ENCODE assay signal across 17 cellular contexts in the genomic region with DNA sequence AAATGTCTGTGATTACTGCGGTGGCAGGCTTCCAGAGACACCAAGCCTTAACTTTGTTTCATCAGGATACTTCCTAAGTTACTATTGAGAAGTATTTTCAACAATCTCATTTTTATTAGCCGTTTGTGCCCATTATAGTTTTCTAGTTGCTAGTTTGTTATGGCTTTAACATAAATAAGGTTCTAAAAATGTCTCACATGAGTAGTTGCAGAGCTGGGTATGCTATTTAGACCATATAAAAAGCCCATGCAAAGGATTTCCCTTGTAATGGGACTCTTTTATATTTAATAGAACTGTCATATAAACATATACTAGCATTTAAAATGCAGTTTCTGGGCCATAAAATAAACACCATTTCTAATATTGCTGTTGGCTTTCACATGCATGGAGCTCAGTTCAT.
A peak's percentile ranks its signal among the peaks of the same experiment; 100 is the strongest.
DNase-seq lines count a peak whose midpoint lies in the region; ATAC-seq, FAIRE-seq and TF ChIP-seq lines count a peak whose summit lies in the region.
"Had no signal": no experiment of that assay in that cellular context is flagged by ENCODE, and none has a peak within 500 bp of the region (broad histone marks: within the 10 kb centered on the region; RNA-seq: fewer than 3 reads in every experiment).

No MANE protein-coding gene starts in this region.

- peak overlapping the region; percentile 63 for H3K4me2 ChIP-seq in GM23338

- H3K4me1 Mint-ChIP-seq in GM23338 (peaks cover 41% of the 10 kb centered on the region), MCF 10A (ENCODE audit: insufficient read depth, unreplicated experiment) (no peaks in the 10 kb centered on the region)

- peak; percentile 99 for FAIRE-seq in endometrium (lab: Jason Lieb, UNC)
- FAIRE-seq: A204.1, GM12878, H54 had no signal

- H3K36me3 ChIP-seq in GM23338 (ENCODE audit: insufficient read depth) (no peaks in the 10 kb centered on the region), iPS-20b (ENCODE audit: insufficient read depth, low read depth, low read length) (no peaks in the 10 kb centered on the region)
- H3K36me3 ChIP-seq: BE2C had no signal

- no peak overlapping the region; the same call in 2 of the 3 replicates for H3K4me3 Mint-ChIP-seq in GM23338
- H3K4me3 Mint-ChIP-seq in MCF 10A (ENCODE audit: unreplicated experiment), result no peak overlapping the region
- H3K4me3 Mint-ChIP-seq: CD4-positive, alpha-beta T cell had no signal

- ATAC-seq in GM23338 (no peak), HG03520 (IDR thresholded peaks at IDR 0.05; ENCODE audit: unreplicated experiment) (no peak)
- ATAC-seq: GM12878 had no signal

- peak overlapping the region; percentile 2; the same call in 1 of the 2 replicates for H3K9ac ChIP-seq in iPS-20b (ENCODE audit: low read depth, low read length)

- H2AFZ ChIP-seq in GM23338, result no peak overlapping the region

- no peaks in the 10 kb centered on the region for H3K9me3 ChIP-seq in iPS-20b (ENCODE audit: insufficient read depth, low read depth, low read length)
- H3K9me3 ChIP-seq: BE2C had no signal

- intact Hi-C loops in MCF 10A (cut with micrococcal nuclease), result no loop called here

- H3K27me3 Mint-ChIP-seq in GM23338 (ENCODE audit: insufficient read depth, low read depth, poor library complexity) (peaks cover 5% of the 10 kb centered on the region), MCF 10A (ENCODE audit: insufficient read depth, unreplicated experiment) (no peaks in the 10 kb centered on the region)
- H3K27me3 Mint-ChIP-seq: CD4-positive, alpha-beta T cell had no signal

- H3K79me2 ChIP-seq in GM23338 (replicated peaks; ENCODE audit: insufficient read depth), result peaks cover 3% of the 10 kb centered on the region; the same call in 1 of the 2 replicates

- DNase-seq in GM23338 (ENCODE audit: low spot score) (no peak), MCF 10A (ENCODE audit: unreplicated experiment) (no peak), caudate nucleus (lab: John Stamatoyannopoulos, UW) (no peak)
- DNase-seq: ACHN; BE2C; CD4-positive, alpha-beta T cell; DMS53; DND-41; EL had no signal

- peak overlapping the region; percentile 94 for H3K27ac ChIP-seq in GM23338 (ENCODE audit: low read depth)
- peak overlapping the region; percentile 73 for H3K27ac ChIP-seq in iPS-20b (ENCODE audit: low read length)
- no peak overlapping the region for H3K27ac ChIP-seq in caudate nucleus (ENCODE audit: low read depth, low read length)
- H3K27ac ChIP-seq: C4-2B, HL-60 had no signal

- no peaks in the 10 kb centered on the region for H4K20me1 ChIP-seq in GM23338 (replicated peaks; ENCODE audit: insufficient read depth)

- no peaks in the 10 kb centered on the region for H3K27me3 ChIP-seq in GM23338 (ENCODE audit: insufficient read depth)
- H3K27me3 ChIP-seq in iPS-20b (ENCODE audit: insufficient read depth, low read length), result no peaks in the 10 kb centered on the region

- POLR2A ChIA-PET in MCF 10A (lab: Yijun Ruan, JAX), result no interaction called here

- H3K36me3 Mint-ChIP-seq in GM23338 (ENCODE audit: low read depth) (no peaks in the 10 kb centered on the region), MCF 10A (ENCODE audit: insufficient read depth, unreplicated experiment) (no peaks in the 10 kb centered on the region)

- H3K9me3 Mint-ChIP-seq in GM23338 (no peaks in the 10 kb centered on the region; the same call in 2 of the 3 replicates), MCF 10A (ENCODE audit: unreplicated experiment) (no peaks in the 10 kb centered on the region)
- H3K9me3 Mint-ChIP-seq: CD4-positive, alpha-beta T cell had no signal

- CTCF ChIA-PET in MCF 10A (lab: Yijun Ruan, JAX), result interaction anchor here (0.8 kb wide), 1 partner anchor 424 kb away, joined by 3 read pairs; no protein-coding TSS in a partner anchor

- no TSS peak for BruUV-seq in MCF 10A (replicated peaks; lab: Mats Ljungman, UMichigan)

- TF ChIP-seq CTCF in GM23338 (conservative IDR thresholded peaks at IDR 0.05; ENCODE audit: low read depth in 2 of 2), result no peak
- no peak for TF ChIP-seq CTCF in MCF 10A (IDR thresholded peaks at IDR 0.05; ENCODE audit: unreplicated experiment)

- H3F3A ChIP-seq in GM23338 (replicated peaks; ENCODE audit: low read depth), result no peaks in the 10 kb centered on the region; the same call in 1 of the 2 replicates

- no peaks in the 10 kb centered on the region for H3K9me2 ChIP-seq in GM23338 (ENCODE audit: insufficient read depth)

- H3K4me1 ChIP-seq in GM23338 (ENCODE audit: insufficient read depth), result peaks cover 44% of the 10 kb centered on the region
- peaks cover 22% of the 10 kb centered on the region; the same call in 1 of the 2 replicates for H3K4me1 ChIP-seq in iPS-20b (ENCODE audit: insufficient read depth, low read length)
- H3K4me1 ChIP-seq: BE2C had no signal

- peak overlapping the region; percentile 31 for H3K4me3 ChIP-seq in GM23338
- H3K4me3 ChIP-seq in iPS-20b (ENCODE audit: low read length), result peak overlapping the region; percentile 3; the same call in 1 of the 2 replicates
- H3K4me3 ChIP-seq: GM12878 had no signal

- peak overlapping the region; percentile 65; the same call in 1 of the 2 replicates for H3K27ac Mint-ChIP-seq in GM23338
- no peak overlapping the region for H3K27ac Mint-ChIP-seq in MCF 10A (ENCODE audit: low read depth, unreplicated experiment)
- H3K27ac Mint-ChIP-seq: CD4-positive, alpha-beta T cell had no signal

TF ChIP-seq in GM23338, 12 proteins besides CTCF, POLR2A, EP300 and RAD21:
- no peak for TF ChIP-seq POLR2AphosphoS5 (IDR thresholded peaks at IDR 0.05; ENCODE audit: low read depth)
